1 cellular context compared by ENCODE assay signal in the genomic region with DNA sequence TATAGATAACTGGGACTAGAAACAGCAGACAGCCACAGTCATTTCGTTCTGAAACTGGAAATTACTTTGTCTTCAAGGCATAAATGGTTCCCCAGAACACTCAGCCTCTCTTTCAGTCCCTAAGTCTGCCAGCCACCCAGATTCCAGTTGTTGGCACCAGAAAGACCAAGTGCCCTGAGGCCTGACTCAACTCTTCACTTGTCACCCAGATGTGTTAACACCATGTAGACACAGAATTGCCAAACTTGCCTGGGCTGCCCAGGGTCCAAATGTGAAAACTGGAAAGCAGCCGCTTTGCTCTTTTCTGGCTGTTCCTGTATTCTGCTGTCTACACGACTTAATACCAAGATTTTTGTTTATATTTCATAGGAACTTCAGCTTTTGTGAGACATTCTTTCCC.
TF ChIP-seq lines count a peak whose summit lies in the region.

No MANE protein-coding gene starts in this region.

TF ChIP-seq in HepG2, 621 proteins besides CTCF, POLR2A, EP300 and RAD21:
- TF ChIP-seq CEBPB (IDR thresholded peaks at IDR 0.05; ENCODE audit: borderline replicate concordance, low read depth, low read length), result 0 out of 2 replicates have a peak, but pooled peaks have one; percentile 13
- TF ChIP-seq, protein P1, sequence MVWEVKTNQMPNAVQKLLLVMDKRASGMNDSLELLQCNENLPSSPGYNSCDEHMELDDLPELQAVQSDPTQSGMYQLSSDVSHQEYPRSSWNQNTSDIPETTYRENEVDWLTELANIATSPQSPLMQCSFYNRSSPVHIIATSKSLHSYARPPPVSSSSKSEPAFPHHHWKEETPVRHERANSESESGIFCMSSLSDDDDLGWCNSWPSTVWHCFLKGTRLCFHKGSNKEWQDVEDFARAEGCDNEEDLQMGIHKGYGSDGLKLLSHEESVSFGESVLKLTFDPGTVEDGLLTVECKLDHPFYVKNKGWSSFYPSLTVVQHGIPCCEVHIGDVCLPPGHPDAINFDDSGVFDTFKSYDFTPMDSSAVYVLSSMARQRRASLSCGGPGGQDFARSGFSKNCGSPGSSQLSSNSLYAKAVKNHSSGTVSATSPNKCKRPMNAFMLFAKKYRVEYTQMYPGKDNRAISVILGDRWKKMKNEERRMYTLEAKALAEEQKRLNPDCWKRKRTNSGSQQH (CRISPR knock-in tag; IDR thresholded peaks at IDR 0.05; ENCODE audit: low read depth), result no peak
